ENCODE assay signal across 1 cellular context in genomic region chr9:134103391-134103998, GRCh38.
TF ChIP-seq lines count a peak whose summit lies in the region.

No MANE protein-coding gene starts in this region.

TF ChIP-seq in GM12878, 131 proteins besides CTCF, POLR2A, EP300 and RAD21:
- TF ChIP-seq CUX1 (IDR thresholded peaks at IDR 0.05; ENCODE audit: insufficient replicate concordance, low read depth, low read length) = no peak
- TF ChIP-seq, protein P1, sequence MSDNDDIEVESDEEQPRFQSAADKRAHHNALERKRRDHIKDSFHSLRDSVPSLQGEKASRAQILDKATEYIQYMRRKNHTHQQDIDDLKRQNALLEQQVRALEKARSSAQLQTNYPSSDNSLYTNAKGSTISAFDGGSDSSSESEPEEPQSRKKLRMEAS (IDR thresholded peaks at IDR 0.05; ENCODE audit: low read depth, low read length) = no peak
